Comparison of ENCODE assay signal across 8 cellular contexts in genomic region chr6:55868910-55869479, GRCh38. TPM values are rescaled to one million over a fixed set of nuclear protein-coding genes. Genes with fewer than 3 reads are reported as not detected.
A peak's percentile ranks its signal among the peaks of the same experiment; 100 is the strongest.
DNase-seq lines count a peak whose midpoint lies in the region; ATAC-seq and TF ChIP-seq lines count a peak whose summit lies in the region.

No MANE protein-coding gene starts in this region.

- peak; percentile 91 for ATAC-seq in GM19351 (IDR thresholded peaks at IDR 0.05; ENCODE audit: unreplicated experiment)
- ATAC-seq in HG03135 (IDR thresholded peaks at IDR 0.05; ENCODE audit: unreplicated experiment): peak; percentile 89
- peak; percentile 92 for ATAC-seq in activated T-helper 17 cell treated with anti-CD3 and anti-CD28 coated beads, Interleukin-2, amount 50 U/mL, for 72 hours (replicated peaks)

- no peaks in the 10 kb centered on the region for H3K36me3 Mint-ChIP-seq in activated T-helper 17 cell treated with anti-CD3 and anti-CD28 coated beads, Interleukin-2, amount 50 U/mL, for 72 hours (ENCODE audit: low read depth)

- no peaks in the 10 kb centered on the region for H3K36me3 ChIP-seq in A673 (ENCODE audit: insufficient read depth, low read length, poor library complexity, severe bottlenecking)

- POLR2A ChIA-PET in A673 (lab: Charles Lee; ENCODE audit: low non-redundant PET): no interaction called here

- no TSS peak for BruUV-seq in A673 (replicated peaks; lab: Mats Ljungman, UMichigan)

- CTCF ChIA-PET in A673 (lab: Charles Lee): no interaction called here

- no peak for TF ChIP-seq CTCF in A673 (conservative IDR thresholded peaks at IDR 0.05; ENCODE audit: low read depth, low read length)

- no peaks in the 10 kb centered on the region for H3K27me3 Mint-ChIP-seq in activated T-helper 17 cell treated with anti-CD3 and anti-CD28 coated beads, Interleukin-2, amount 50 U/mL, for 72 hours

- H3K4me1 ChIP-seq in A673 (ENCODE audit: insufficient read depth, low read length, poor library complexity, severe bottlenecking): peaks cover 20% of the 10 kb centered on the region

- H3K9me3 Mint-ChIP-seq in activated T-helper 17 cell treated with anti-CD3 and anti-CD28 coated beads, Interleukin-2, amount 50 U/mL, for 72 hours: no peaks in the 10 kb centered on the region

- no peak overlapping the region for H3K27ac ChIP-seq in A673 (ENCODE audit: low read depth, low read length, poor library complexity, severe bottlenecking)

- no peak overlapping the region for H3K4me3 Mint-ChIP-seq in activated T-helper 17 cell treated with anti-CD3 and anti-CD28 coated beads, Interleukin-2, amount 50 U/mL, for 72 hours

- no peak overlapping the region for H3K4me3 ChIP-seq in A673 (ENCODE audit: low read depth, low read length, poor library complexity, severe bottlenecking)

- H3K27ac Mint-ChIP-seq in activated T-helper 17 cell treated with anti-CD3 and anti-CD28 coated beads, Interleukin-2, amount 50 U/mL, for 72 hours: no peak overlapping the region

- no peaks in the 10 kb centered on the region for H3K4me1 Mint-ChIP-seq in activated T-helper 17 cell treated with anti-CD3 and anti-CD28 coated beads, Interleukin-2, amount 50 U/mL, for 72 hours

- no peaks in the 10 kb centered on the region for H3K27me3 ChIP-seq in A673 (replicated peaks; ENCODE audit: insufficient read depth, low read depth, low read length, poor library complexity)

- DNase-seq in A673 (ENCODE audit: low spot score) (peak; percentile 18), medulla oblongata (ENCODE audit: extremely low spot score) (no peak), NCI-H345 treated with DMSO at 0.1 percent for 48 hours (lab: John Stamatoyannopoulos, UW; ENCODE audit: unreplicated experiment) (no peak), occipital lobe (lab: John Stamatoyannopoulos, UW) (no peak), AML-193 (lab: John Stamatoyannopoulos, UW) (no peak)

- no peaks in the 10 kb centered on the region for H3K9me3 ChIP-seq in A673 (ENCODE audit: low read depth, low read length, poor library complexity, severe bottlenecking)

- intact Hi-C loops in A673 (cut with micrococcal nuclease; ENCODE audit: unreplicated experiment): no loop called here

RNA-seq across cellular contexts. Expression of gene BMP5, which starts 6.4 kb away (rescaled TPM):
- 0.49 and 0.98 TPM in 2 replicates for total RNA-seq in A673 (2021)
- not detected for total RNA-seq in activated T-helper 17 cell treated with anti-CD3 and anti-CD28 coated beads, Interleukin-2, amount 50 U/mL, for 72 hours
- 4.4 TPM for total RNA-seq in occipital lobe
